ENCODE assay signal across 6 cellular contexts in genomic region chr19:872266-872951, GRCh38. TPM values are rescaled to one million over a fixed set of nuclear protein-coding genes. Genes with fewer than 3 reads are reported as not detected.
DNase-seq lines count a peak whose midpoint lies in the region; ATAC-seq and TF ChIP-seq lines count a peak whose summit lies in the region.

No MANE protein-coding gene starts in this region.

- ATAC-seq in HG02840 (IDR thresholded peaks at IDR 0.05; ENCODE audit: low FRiP score, unreplicated experiment) (peak; percentile 54), HG02981 (IDR thresholded peaks at IDR 0.05; ENCODE audit: unreplicated experiment) (no peak)

- intact Hi-C loops in esophagus muscularis mucosa (cut with DNase I): no loop called here

- H3K4me1 ChIP-seq in esophagus muscularis mucosa: peaks cover 16 to 37% (median 34%) of the 10 kb centered on the region in 4 donors

- no peak for TF ChIP-seq POLR2A in esophagus muscularis mucosa (IDR thresholded peaks at IDR 0.05; ENCODE audit: low read depth)

- DNase-seq in activated CD4-positive, CD25-positive, alpha-beta regulatory T cell (lab: John Stamatoyannopoulos, UW): peak; percentile 50 to 78 (median 69)
- no peak for DNase-seq in esophagus muscularis mucosa (ENCODE audit: extremely low spot score)
- DNase-seq in stimulated activated CD4-positive, alpha-beta T cell treated with anti-CD3 and anti-CD28 coated beads, TNF-alpha, amount 100 ng/mL, for 24 hours (ENCODE audit: low read depth in 3 of 3): peak; percentile 51 to 79 (median 56)
- no peak for DNase-seq in KG1 (lab: John Stamatoyannopoulos, UW)

- WGBS in esophagus muscularis mucosa: 71% methylated on average over 25 of the region's 27 CpGs

- TF ChIP-seq EP300 in esophagus muscularis mucosa (IDR thresholded peaks at IDR 0.05): no peak

- TF ChIP-seq CTCF in esophagus muscularis mucosa (IDR thresholded peaks at IDR 0.05): no peak

- H3K9me3 ChIP-seq in esophagus muscularis mucosa: no peaks in the 10 kb centered on the region

- peaks cover 17 to 94% (median 84%) of the 10 kb centered on the region in 4 donors for H3K36me3 ChIP-seq in esophagus muscularis mucosa

- peak overlapping the region in 1 of 4 donors; percentile 24 for H3K4me3 ChIP-seq in esophagus muscularis mucosa

- peak overlapping the region; percentile 45 to 73 (median 57) for H3K27ac ChIP-seq in esophagus muscularis mucosa (replicated peaks in 1 of 4)

- H3K27me3 ChIP-seq in esophagus muscularis mucosa: no peaks in the 10 kb centered on the region

RNA-seq across cellular contexts. Expression of gene CFD, which starts 12.9 kb away (rescaled TPM):
- total RNA-seq in esophagus muscularis mucosa: 1,000 to 10,000 TPM in 1 of 4 donors, 100 to 1,000 TPM in 3; 298 to 1,068 (median 643) TPM

RNA-seq across cellular contexts. Expression of gene ELANE, which starts 20.3 kb away (rescaled TPM):
- 1 to 10 TPM in 3 of 4 donors, under 1 TPM in 1; 0.45 to 3.3 (median 1.6) TPM for total RNA-seq in esophagus muscularis mucosa

RNA-seq across cellular contexts. Expression of gene MED16, which starts 20.6 kb away (rescaled TPM):
- total RNA-seq in esophagus muscularis mucosa: 10 to 100 TPM; 26.3 to 50.9 (median 37.2) TPM

RNA-seq across cellular contexts. Expression of gene RNU6-9, which starts 20.9 kb away (rescaled TPM):
- not detected for total RNA-seq in esophagus muscularis mucosa

RNA-seq across cellular contexts. Expression of gene PRTN3, which starts 31.6 kb away (rescaled TPM):
- total RNA-seq in esophagus muscularis mucosa: 1 to 10 TPM in 1 of 4 donors, not detected in 3; 1.2 TPM

Comparison
In these comparisons a context has a peak if more than half of its experiments do, and no peak if none do; other contexts are left out.
1. DNase-seq: peak in activated CD4-positive, CD25-positive, alpha-beta regulatory T cell (4 of 4) and stimulated activated CD4-positive, alpha-beta T cell treated with anti-CD3 and anti-CD28 coated beads, TNF-alpha, amount 100 ng/mL, for 24 hours (3 of 3); none in esophagus muscularis mucosa (single experiment) and KG1 (single experiment).